Comparison of ENCODE assay signal across 20 cellular contexts in genomic region chr15:38613085-38613484, GRCh38. TPM values are rescaled to one million over a fixed set of nuclear protein-coding genes. Genes with fewer than 3 reads are reported as not detected.
A peak's percentile ranks its signal among the peaks of the same experiment; 100 is the strongest.
DNase-seq lines count a peak whose midpoint lies in the region; ATAC-seq and TF ChIP-seq lines count a peak whose summit lies in the region.
"Had no signal": no experiment of that assay in that cellular context is flagged by ENCODE, and none has a peak within 500 bp of the region (broad histone marks: within the 10 kb centered on the region; RNA-seq: fewer than 3 reads in every experiment).

No MANE protein-coding gene starts in this region.

- H3K27me3 Mint-ChIP-seq in activated T-cell treated with anti-CD3 and anti-CD28 coated beads, Interleukin-2, amount 50 U/mL, for 24 hours, result no peaks in the 10 kb centered on the region
- H3K27me3 Mint-ChIP-seq in activated T-helper 1 cell treated with anti-CD3 and anti-CD28 coated beads, Interleukin-12 subunit alpha, Interleukin-12 subunit beta, Interleukin-2, Interleukin-4 antibody, amounts not matched to agents 30 ng/mL and 10 ng/mL and 1 ng/mL, durations not matched to agents 14 hours and 24 hours and 36 hours (ENCODE audit: insufficient read depth), result no peaks in the 10 kb centered on the region
- no peaks in the 10 kb centered on the region for H3K27me3 Mint-ChIP-seq in natural killer cell treated with Interleukin-12 subunit alpha and Interleukin-12 subunit beta and Interleukin-15 and Interleukin-18, amount 100 ng/mL, for 72 hours

- H3K4me3 ChIP-seq in Peyer's patch, result no peak overlapping the region
- H3K4me3 ChIP-seq: lung, psoas muscle, testis had no signal

- peaks cover 2% of the 10 kb centered on the region for H3K9me3 Mint-ChIP-seq in activated T-cell treated with anti-CD3 and anti-CD28 coated beads, Interleukin-2, amount 50 U/mL, for 24 hours
- H3K9me3 Mint-ChIP-seq in activated T-helper 1 cell treated with anti-CD3 and anti-CD28 coated beads, Interleukin-12 subunit alpha, Interleukin-12 subunit beta, Interleukin-2, Interleukin-4 antibody, amounts not matched to agents 30 ng/mL and 10 ng/mL and 1 ng/mL, durations not matched to agents 14 hours and 24 hours and 36 hours, result peaks cover 4% of the 10 kb centered on the region
- H3K9me3 Mint-ChIP-seq in natural killer cell treated with Interleukin-12 subunit alpha and Interleukin-12 subunit beta and Interleukin-15 and Interleukin-18, amount 100 ng/mL, for 72 hours, result peaks cover 4% of the 10 kb centered on the region

- H3K36me3 Mint-ChIP-seq in activated T-cell treated with anti-CD3 and anti-CD28 coated beads, Interleukin-2, amount 50 U/mL, for 24 hours (ENCODE audit: low read depth), result peaks cover 5% of the 10 kb centered on the region
- H3K36me3 Mint-ChIP-seq in activated T-helper 1 cell treated with anti-CD3 and anti-CD28 coated beads, Interleukin-12 subunit alpha, Interleukin-12 subunit beta, Interleukin-2, Interleukin-4 antibody, amounts not matched to agents 30 ng/mL and 10 ng/mL and 1 ng/mL, durations not matched to agents 14 hours and 24 hours and 36 hours (ENCODE audit: low read depth), result no peaks in the 10 kb centered on the region
- peaks cover 7% of the 10 kb centered on the region for H3K36me3 Mint-ChIP-seq in natural killer cell treated with Interleukin-12 subunit alpha and Interleukin-12 subunit beta and Interleukin-15 and Interleukin-18, amount 100 ng/mL, for 72 hours

- intact Hi-C loops in activated T-helper 1 cell treated with anti-CD3 and anti-CD28 coated beads, Interleukin-12 subunit alpha, Interleukin-12 subunit beta, Interleukin-2, Interleukin-4 antibody, amounts not matched to agents 30 ng/mL and 10 ng/mL and 1 ng/mL, durations not matched to agents 14 hours and 24 hours and 36 hours (cut with micrococcal nuclease), result loop anchor here (2.0 kb wide), 1 partner anchor 1018 kb away; no protein-coding TSS in a partner anchor

- TF ChIP-seq CTCF in Peyer's patch (IDR thresholded peaks at IDR 0.05), result no peak

- peak overlapping the region; percentile 8 for H3K4me3 Mint-ChIP-seq in activated T-cell treated with anti-CD3 and anti-CD28 coated beads, Interleukin-2, amount 50 U/mL, for 24 hours
- H3K4me3 Mint-ChIP-seq in activated T-helper 1 cell treated with anti-CD3 and anti-CD28 coated beads, Interleukin-12 subunit alpha, Interleukin-12 subunit beta, Interleukin-2, Interleukin-4 antibody, amounts not matched to agents 30 ng/mL and 10 ng/mL and 1 ng/mL, durations not matched to agents 14 hours and 24 hours and 36 hours, result peak overlapping the region; percentile 73
- H3K4me3 Mint-ChIP-seq in natural killer cell treated with Interleukin-12 subunit alpha and Interleukin-12 subunit beta and Interleukin-15 and Interleukin-18, amount 100 ng/mL, for 72 hours, result peak overlapping the region; percentile 79

- H3K36me3 ChIP-seq in KOPT-K1 (ENCODE audit: insufficient read depth, low read length) (no peaks in the 10 kb centered on the region), Peyer's patch (no peaks in the 10 kb centered on the region)

- H3K9me3 ChIP-seq in KOPT-K1 (ENCODE audit: insufficient read depth, low read length, poor library complexity, severe bottlenecking) (no peaks in the 10 kb centered on the region), Peyer's patch (no peaks in the 10 kb centered on the region)
- H3K9me3 ChIP-seq: psoas muscle, testis had no signal

- ATAC-seq in natural killer cell treated with Interleukin-12 subunit alpha and Interleukin-12 subunit beta and Interleukin-15 and Interleukin-18, amount 100 ng/mL, for 72 hours, result no peak
- no peak for ATAC-seq in GM21528 (IDR thresholded peaks at IDR 0.05; ENCODE audit: low FRiP score, unreplicated experiment)
- ATAC-seq: PC-3, psoas muscle had no signal

- H3K27ac Mint-ChIP-seq in activated T-cell treated with anti-CD3 and anti-CD28 coated beads, Interleukin-2, amount 50 U/mL, for 24 hours, result peak overlapping the region; percentile 99
- peak overlapping the region; percentile 98 for H3K27ac Mint-ChIP-seq in activated T-helper 1 cell treated with anti-CD3 and anti-CD28 coated beads, Interleukin-12 subunit alpha, Interleukin-12 subunit beta, Interleukin-2, Interleukin-4 antibody, amounts not matched to agents 30 ng/mL and 10 ng/mL and 1 ng/mL, durations not matched to agents 14 hours and 24 hours and 36 hours
- H3K27ac Mint-ChIP-seq in natural killer cell treated with Interleukin-12 subunit alpha and Interleukin-12 subunit beta and Interleukin-15 and Interleukin-18, amount 100 ng/mL, for 72 hours, result peak overlapping the region; percentile 92

- H3K27ac ChIP-seq in KOPT-K1 (ENCODE audit: low read depth, low read length, poor library complexity, severe bottlenecking), result peak overlapping the region; percentile 41
- no peak overlapping the region for H3K27ac ChIP-seq in Peyer's patch
- H3K27ac ChIP-seq: KMS-11, psoas muscle, testis had no signal

- H3K4me1 ChIP-seq in Peyer's patch, result no peaks in the 10 kb centered on the region
- H3K4me1 ChIP-seq: psoas muscle, testis had no signal

- H3K27me3 ChIP-seq in Peyer's patch, result no peaks in the 10 kb centered on the region
- H3K27me3 ChIP-seq: testis had no signal

- no peak for TF ChIP-seq POLR2A in Peyer's patch (IDR thresholded peaks at IDR 0.05)

- H3K4me1 Mint-ChIP-seq in activated T-cell treated with anti-CD3 and anti-CD28 coated beads, Interleukin-2, amount 50 U/mL, for 24 hours (ENCODE audit: low read depth), result peaks cover 68% of the 10 kb centered on the region
- peaks cover 62% of the 10 kb centered on the region for H3K4me1 Mint-ChIP-seq in activated T-helper 1 cell treated with anti-CD3 and anti-CD28 coated beads, Interleukin-12 subunit alpha, Interleukin-12 subunit beta, Interleukin-2, Interleukin-4 antibody, amounts not matched to agents 30 ng/mL and 10 ng/mL and 1 ng/mL, durations not matched to agents 14 hours and 24 hours and 36 hours (ENCODE audit: low read depth)
- H3K4me1 Mint-ChIP-seq in natural killer cell treated with Interleukin-12 subunit alpha and Interleukin-12 subunit beta and Interleukin-15 and Interleukin-18, amount 100 ng/mL, for 72 hours (ENCODE audit: low read depth in 2 of 2), result peaks cover 57 to 75% of the 10 kb centered on the region in 2 donors

- DNase-seq in activated T-cell treated with anti-CD3 and anti-CD28 coated beads, Interleukin-2, amount 50 U/mL, for 24 hours, result no peak
- DNase-seq in activated T-cell treated with anti-CD3 and anti-CD28 coated beads, Interleukin-2, amount 50 U/mL, for 1 hour, result no peak
- DNase-seq in activated T-helper 1 cell treated with anti-CD3 and anti-CD28 coated beads, Interleukin-12 subunit alpha, Interleukin-12 subunit beta, Interleukin-2, Interleukin-4 antibody, amounts not matched to agents 30 ng/mL and 10 ng/mL and 1 ng/mL, durations not matched to agents 14 hours and 24 hours and 36 hours (ENCODE audit: low spot score), result no peak
- DNase-seq in natural killer cell treated with Interleukin-12 subunit alpha and Interleukin-12 subunit beta and Interleukin-15 and Interleukin-18, amount 100 ng/mL, for 72 hours (ENCODE audit: low spot score), result peak; percentile 62
- no peak for DNase-seq in Peyer's patch
- DNase-seq: activated CD4-positive, CD25-positive, alpha-beta regulatory T cell; glutamatergic neuron; H7; kidney glomerular epithelial cell; NCI-H1694; NCI-H2171; NCI-H524; PC-3; psoas muscle; Right ventricle myocardium superior; testis had no signal

RNA-seq across cellular contexts. Expression of gene RASGRP1, which starts 48.5 kb away (rescaled TPM):
- total RNA-seq in activated T-helper 1 cell treated with anti-CD3 and anti-CD28 coated beads, Interleukin-12 subunit alpha, Interleukin-12 subunit beta, Interleukin-2, Interleukin-4 antibody, amounts not matched to agents 30 ng/mL and 10 ng/mL and 1 ng/mL, durations not matched to agents 14 hours and 24 hours and 36 hours, result 106 and 110 TPM in 2 replicates
- total RNA-seq in natural killer cell treated with Interleukin-12 subunit alpha and Interleukin-12 subunit beta and Interleukin-15 and Interleukin-18, amount 100 ng/mL, for 72 hours, result 100 to 1,000 TPM; 154 to 241 TPM
- 10 to 100 TPM in 1 of 4 donors, 1 to 10 TPM in 3; 1.6 to 10.7 (median 3.8) TPM for total RNA-seq in Peyer's patch
- total RNA-seq: PC-3 had no signal

Comparison
In these comparisons a context has a peak if more than half of its experiments do, and no peak if none do; other contexts are left out.
1. H3K4me3 Mint-ChIP-seq: peak in every context shown above with its lines; median percentile 79 in natural killer cell treated with Interleukin-12 subunit alpha and Interleukin-12 subunit beta and Interleukin-15 and Interleukin-18, amount 100 ng/mL, for 72 hours; 73 in activated T-helper 1 cell treated with anti-CD3 and anti-CD28 coated beads, Interleukin-12 subunit alpha, Interleukin-12 subunit beta, Interleukin-2, Interleukin-4 antibody, amounts not matched to agents 30 ng/mL and 10 ng/mL and 1 ng/mL, durations not matched to agents 14 hours and 24 hours and 36 hours; 8 in activated T-cell treated with anti-CD3 and anti-CD28 coated beads, Interleukin-2, amount 50 U/mL, for 24 hours.